27 cellular contexts compared by ENCODE assay signal in the genomic region with DNA sequence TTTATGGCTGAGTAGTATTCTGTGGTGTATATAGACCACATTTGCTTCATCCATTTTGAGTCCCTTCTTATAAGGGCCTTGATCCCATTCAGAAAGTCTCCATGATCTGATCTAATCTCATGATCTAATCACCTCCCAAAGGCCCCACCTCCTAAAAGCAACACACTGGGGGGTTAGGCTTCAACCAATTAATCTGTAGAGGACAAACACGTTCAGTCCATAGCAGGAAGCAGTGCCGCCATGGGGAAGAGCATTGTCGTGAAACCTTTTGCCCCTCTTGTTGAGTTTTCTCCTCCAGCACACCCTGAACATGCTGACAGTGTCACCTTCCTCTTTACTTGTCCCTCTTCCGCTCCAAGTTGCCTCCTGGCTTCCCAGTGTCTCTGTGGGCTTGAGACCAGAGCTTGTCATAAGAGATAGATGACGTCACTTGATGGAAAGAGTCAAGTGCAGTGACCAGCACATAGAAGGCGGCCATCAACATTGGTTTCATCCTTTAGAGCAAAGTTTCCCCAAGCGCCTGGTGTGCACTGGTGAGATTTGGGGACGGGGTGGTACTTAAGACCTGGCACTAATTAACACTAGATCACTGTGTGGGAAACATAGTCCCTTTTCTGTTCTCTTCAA.
DNase-seq lines count a peak whose midpoint lies in the region; ATAC-seq lines count a peak whose summit lies in the region.
"Had no signal": no experiment of that assay in that cellular context is flagged by ENCODE, and none has a peak within 500 bp of the region (broad histone marks: within the 10 kb centered on the region; RNA-seq: fewer than 3 reads in every experiment).

No MANE protein-coding gene starts in this region.

- H3K27ac ChIP-seq in SK-N-MC (peak overlapping the region; percentile 100), stomach smooth muscle (ENCODE audit: low read length) (peak overlapping the region; percentile 67)
- H3K27ac ChIP-seq: epithelial cell of prostate, SJCRH30 had no signal

- no peak overlapping the region for H3K4me3 ChIP-seq in SK-N-MC
- H3K4me3 ChIP-seq in stomach smooth muscle (ENCODE audit: low read length in 2 of 2): no peak overlapping the region
- H3K4me3 ChIP-seq: sigmoid colon, SJCRH30 had no signal

- no peak overlapping the region for H3K9ac ChIP-seq in SK-N-MC (ENCODE audit: insufficient read length)
- no peak overlapping the region for H3K9ac ChIP-seq in stomach smooth muscle (ENCODE audit: low read length in 2 of 2)

- H3K36me3 ChIP-seq in SK-N-MC (ENCODE audit: insufficient read depth, low read length): no peaks in the 10 kb centered on the region
- H3K36me3 ChIP-seq in stomach smooth muscle (ENCODE audit: control insufficient read depth in 2 of 2, insufficient read depth in 2 of 2, low read length in 2 of 2): no peaks in the 10 kb centered on the region
- H3K36me3 ChIP-seq: sigmoid colon, SJCRH30 had no signal

- DNase-seq in stimulated activated naive CD8-positive, alpha-beta T cell treated with anti-CD3 and anti-CD28 coated beads, Interleukin-15, amount 100 ng/mL, for 72 hours: no peak
- DNase-seq in SK-N-MC (ENCODE audit: low read depth, low spot score): no peak
- DNase-seq in naive B cell: no peak
- DNase-seq in stimulated activated CD4-positive, alpha-beta T cell treated with anti-CD3 and anti-CD28 coated beads, Interleukin-4, amount 100 ng/mL, for 1 hour: no peak
- no peak for DNase-seq in SKM-1 (lab: John Stamatoyannopoulos, UW; ENCODE audit: unreplicated experiment)
- DNase-seq: activated CD4-positive, alpha-beta T cell treated with anti-CD3 and anti-CD28 coated beads, Interleukin-2, amount 50 U/mL, for 4 hours; activated CD4-positive, CD25-positive, alpha-beta regulatory T cell; activated CD8-positive, alpha-beta memory T cell treated with anti-CD3 and anti-CD28 coated beads, Interleukin-2, amount 50 U/mL, for 48 hours; aorta; Calu3; HCEC 1CT; left colon; mesenchymal stem cell; NCI-H2107; RPMI8226; sigmoid colon; stimulated activated CD4-positive, alpha-beta T cell treated with anti-CD3 and anti-CD28 coated beads, Interleukin-12 subunit alpha, Interleukin-12 subunit beta, amount 100 ng/mL, for 4 hours; stimulated activated CD4-positive, alpha-beta T cell treated with anti-CD3 and anti-CD28 coated beads, Interleukin-2, amount 100 ng/mL, for 48 hours; T-helper 1 cell had no signal

- H3K27me3 Mint-ChIP-seq in stimulated activated naive CD8-positive, alpha-beta T cell treated with anti-CD3 and anti-CD28 coated beads, Interleukin-15, Interleukin-2, amounts not matched to agents 100 ng/mL and 50 ng/mL, for 24 hours: no peaks in the 10 kb centered on the region
- H3K27me3 Mint-ChIP-seq in stimulated activated naive CD8-positive, alpha-beta T cell treated with anti-CD3 and anti-CD28 coated beads, Interleukin-15, amount 100 ng/mL, for 72 hours: no peaks in the 10 kb centered on the region
- H3K27me3 Mint-ChIP-seq in naive B cell: no peaks in the 10 kb centered on the region

- H3K9me3 Mint-ChIP-seq in stimulated activated naive CD8-positive, alpha-beta T cell treated with anti-CD3 and anti-CD28 coated beads, Interleukin-15, Interleukin-2, amounts not matched to agents 100 ng/mL and 50 ng/mL, for 24 hours: no peaks in the 10 kb centered on the region
- H3K9me3 Mint-ChIP-seq in stimulated activated naive CD8-positive, alpha-beta T cell treated with anti-CD3 and anti-CD28 coated beads, Interleukin-15, amount 100 ng/mL, for 72 hours: no peaks in the 10 kb centered on the region
- H3K9me3 Mint-ChIP-seq in naive B cell: no peaks in the 10 kb centered on the region
- H3K9me3 Mint-ChIP-seq: activated naive CD4-positive, alpha-beta T cell treated with anti-CD3 and anti-CD28 coated beads, Interleukin-2, amount 50 U/mL, for 72 hours; activated T-helper 2 cell treated with anti-CD3 and anti-CD28 coated beads, Interferon-gamma antibody, Interleukin-2, Interleukin-4, amounts not matched to agents 10 μg/mL and 5 μg/mL and 100 μg/mL, durations not matched to agents 14 hours and 24 hours and 36 hours; type B pancreatic cell had no signal

- H3K36me3 Mint-ChIP-seq in stimulated activated naive CD8-positive, alpha-beta T cell treated with anti-CD3 and anti-CD28 coated beads, Interleukin-15, Interleukin-2, amounts not matched to agents 100 ng/mL and 50 ng/mL, for 24 hours (ENCODE audit: low read depth): peaks cover 6% of the 10 kb centered on the region
- H3K36me3 Mint-ChIP-seq in naive B cell: peaks cover 4 to 7% of the 10 kb centered on the region in 2 donors
- H3K36me3 Mint-ChIP-seq: type B pancreatic cell had no signal

- H3K9me3 ChIP-seq in SK-N-MC (ENCODE audit: low read depth, low read length): no peaks in the 10 kb centered on the region
- no peaks in the 10 kb centered on the region for H3K9me3 ChIP-seq in stomach smooth muscle (ENCODE audit: control insufficient read depth in 2 of 2, low read length in 2 of 2)
- H3K9me3 ChIP-seq: sigmoid colon, SJCRH30 had no signal

- no peak for ATAC-seq in stimulated activated naive CD8-positive, alpha-beta T cell treated with anti-CD3 and anti-CD28 coated beads, Interleukin-15, amount 100 ng/mL, for 72 hours
- no peak for ATAC-seq in naive B cell (ENCODE audit: low read depth in 2 of 2)
- ATAC-seq in HG03025 (IDR thresholded peaks at IDR 0.05; ENCODE audit: low FRiP score, unreplicated experiment): no peak
- ATAC-seq: activated naive CD4-positive, alpha-beta T cell treated with anti-CD3 and anti-CD28 coated beads, Interleukin-2, amount 50 U/mL, for 72 hours; left colon had no signal

- H3K4me3 Mint-ChIP-seq in stimulated activated naive CD8-positive, alpha-beta T cell treated with anti-CD3 and anti-CD28 coated beads, Interleukin-15, Interleukin-2, amounts not matched to agents 100 ng/mL and 50 ng/mL, for 24 hours: no peak overlapping the region
- no peak overlapping the region for H3K4me3 Mint-ChIP-seq in stimulated activated naive CD8-positive, alpha-beta T cell treated with anti-CD3 and anti-CD28 coated beads, Interleukin-15, amount 100 ng/mL, for 72 hours
- peak overlapping the region in 1 of 8 donors; percentile 21 for H3K4me3 Mint-ChIP-seq in naive B cell
- H3K4me3 Mint-ChIP-seq: type B pancreatic cell had no signal

- peaks cover 70% of the 10 kb centered on the region for H3K4me1 Mint-ChIP-seq in stimulated activated naive CD8-positive, alpha-beta T cell treated with anti-CD3 and anti-CD28 coated beads, Interleukin-15, Interleukin-2, amounts not matched to agents 100 ng/mL and 50 ng/mL, for 24 hours (ENCODE audit: low read depth)
- peaks cover 62% of the 10 kb centered on the region for H3K4me1 Mint-ChIP-seq in stimulated activated naive CD8-positive, alpha-beta T cell treated with anti-CD3 and anti-CD28 coated beads, Interleukin-15, amount 100 ng/mL, for 72 hours
- peaks cover 82 to 99% (median 94%) of the 10 kb centered on the region in 3 donors for H3K4me1 Mint-ChIP-seq in naive B cell

- H3K27me3 ChIP-seq in stomach smooth muscle (ENCODE audit: control insufficient read depth in 1 of 2, insufficient read depth in 2 of 2, low read length in 2 of 2): no peaks in the 10 kb centered on the region
- H3K27me3 ChIP-seq: sigmoid colon, SJCRH30 had no signal

- H3K4me1 ChIP-seq in stomach smooth muscle (ENCODE audit: control insufficient read depth, insufficient read depth, low read length): peaks cover 19% of the 10 kb centered on the region
- H3K4me1 ChIP-seq: SJCRH30 had no signal

- peak overlapping the region; percentile 3 for H3K27ac Mint-ChIP-seq in stimulated activated naive CD8-positive, alpha-beta T cell treated with anti-CD3 and anti-CD28 coated beads, Interleukin-15, Interleukin-2, amounts not matched to agents 100 ng/mL and 50 ng/mL, for 24 hours
- no peak overlapping the region for H3K27ac Mint-ChIP-seq in stimulated activated naive CD8-positive, alpha-beta T cell treated with anti-CD3 and anti-CD28 coated beads, Interleukin-15, amount 100 ng/mL, for 72 hours
- H3K27ac Mint-ChIP-seq in naive B cell: peak overlapping the region; percentile 62 to 90 (median 83)
- H3K27ac Mint-ChIP-seq: activated T-helper 2 cell treated with anti-CD3 and anti-CD28 coated beads, Interferon-gamma antibody, Interleukin-2, Interleukin-4, amounts not matched to agents 10 μg/mL and 5 μg/mL and 100 μg/mL, durations not matched to agents 14 hours and 24 hours and 36 hours; type B pancreatic cell had no signal

Comparison
In these comparisons a context has a peak if more than half of its experiments do, and no peak if none do; other contexts are left out.
1. H3K27ac Mint-ChIP-seq: peak in stimulated activated naive CD8-positive, alpha-beta T cell treated with anti-CD3 and anti-CD28 coated beads, Interleukin-15, Interleukin-2, amounts not matched to agents 100 ng/mL and 50 ng/mL, for 24 hours (single experiment) and naive B cell (6 of 6); none in stimulated activated naive CD8-positive, alpha-beta T cell treated with anti-CD3 and anti-CD28 coated beads, Interleukin-15, amount 100 ng/mL, for 72 hours (0 of 2).